Comparison of ENCODE assay signal across 29 cellular contexts in the genomic region with DNA sequence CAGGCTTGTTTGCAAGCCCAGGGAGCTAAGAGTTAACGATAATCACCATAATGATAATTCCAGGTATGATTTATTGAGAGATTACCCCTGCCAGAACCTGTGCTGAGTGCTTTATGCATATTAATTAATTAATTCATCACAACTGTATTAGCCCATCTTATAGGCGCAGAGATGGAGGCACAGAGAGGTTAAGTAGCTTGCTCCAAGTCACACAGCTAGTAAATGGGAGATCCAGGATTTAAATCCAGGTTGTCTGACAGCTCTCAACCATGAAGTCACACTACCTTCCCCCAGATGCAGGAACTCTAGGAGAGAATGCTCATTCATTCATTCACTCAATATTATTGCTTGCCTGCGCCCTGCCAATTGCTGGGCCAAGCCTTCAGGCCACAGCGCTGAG.
"Had no signal": no experiment of that assay in that cellular context is flagged by ENCODE, and none has a peak within 500 bp of the region (broad histone marks: within the 10 kb centered on the region; RNA-seq: fewer than 3 reads in every experiment).

No MANE protein-coding gene starts in this region.

- H3K4me3 Mint-ChIP-seq: immature natural killer cell; naive thymus-derived CD8-positive, alpha-beta T cell; nephron; neural crest cell; stimulated activated naive B cell treated with anti-CD40 and anti-IgM and Interleukin-4, amounts not matched to agents 10 μg/mL and 1 μg/mL and 100 μg/mL, for 72 hours; stimulated activated naive CD8-positive, alpha-beta T cell treated with anti-CD3 and anti-CD28 coated beads, Interleukin-15, Interleukin-2, amounts not matched to agents 100 ng/mL and 50 ng/mL, for 24 hours; type B pancreatic cell had no signal

- ATAC-seq: left colon; left lung; lower lobe of right lung; naive thymus-derived CD8-positive, alpha-beta T cell; pancreas; right cardiac atrium; stimulated activated naive B cell treated with anti-CD40 and anti-IgM and Interleukin-4, amounts not matched to agents 10 μg/mL and 1 μg/mL and 100 μg/mL, for 72 hours had no signal

- H3K27ac Mint-ChIP-seq: immature natural killer cell; naive thymus-derived CD8-positive, alpha-beta T cell; nephron; stimulated activated naive B cell treated with anti-CD40 and anti-IgM and Interleukin-4, amounts not matched to agents 10 μg/mL and 1 μg/mL and 100 μg/mL, for 72 hours; stimulated activated naive CD8-positive, alpha-beta T cell treated with anti-CD3 and anti-CD28 coated beads, Interleukin-15, Interleukin-2, amounts not matched to agents 100 ng/mL and 50 ng/mL, for 24 hours; type B pancreatic cell had no signal

- H3K27me3 ChIP-seq: neutrophil, pancreas, uterus had no signal

- H3K9me3 ChIP-seq: left lung, lower lobe of right lung, neutrophil, pancreas, prostate gland, suprapubic skin, thoracic aorta, tibial nerve, uterus had no signal

- H3K4me3 ChIP-seq: left lung, lower lobe of right lung, pancreas, prostate gland, skin epidermis, suprapubic skin, thoracic aorta, tibial nerve, uterus had no signal

- H3K36me3 Mint-ChIP-seq: immature natural killer cell; naive thymus-derived CD8-positive, alpha-beta T cell; stimulated activated naive B cell treated with anti-CD40 and anti-IgM and Interleukin-4, amounts not matched to agents 10 μg/mL and 1 μg/mL and 100 μg/mL, for 72 hours; type B pancreatic cell had no signal

- H3K9me3 Mint-ChIP-seq: immature natural killer cell; naive thymus-derived CD8-positive, alpha-beta T cell; nephron; stimulated activated naive CD8-positive, alpha-beta T cell treated with anti-CD3 and anti-CD28 coated beads, Interleukin-15, Interleukin-2, amounts not matched to agents 100 ng/mL and 50 ng/mL, for 24 hours; type B pancreatic cell had no signal

- H3K4me1 Mint-ChIP-seq: immature natural killer cell; naive thymus-derived CD8-positive, alpha-beta T cell; stimulated activated naive B cell treated with anti-CD40 and anti-IgM and Interleukin-4, amounts not matched to agents 10 μg/mL and 1 μg/mL and 100 μg/mL, for 72 hours had no signal

- H3K27ac ChIP-seq: left lung, lower lobe of right lung, neutrophil, pancreas, prostate gland, skin epidermis, suprapubic skin, tibial nerve, uterus had no signal

- H3K4me1 ChIP-seq: left lung, lower lobe of right lung, pancreas, prostate gland, uterus had no signal

- DNase-seq: hypothalamus; immature natural killer cell; kidney; left colon; left lung; lower lobe of right lung; mammary epithelial cell; mesenchymal stem cell; naive thymus-derived CD8-positive, alpha-beta T cell; occipital lobe; pancreas; retina; right cardiac atrium; stimulated activated CD4-positive, alpha-beta T cell treated with anti-CD3 and anti-CD28 coated beads, Interleukin-12 subunit alpha, Interleukin-12 subunit beta, amount 100 ng/mL, for 4 hours; stimulated activated CD4-positive, alpha-beta T cell treated with anti-CD3 and anti-CD28 coated beads, Interleukin-15, amount 100 ng/mL, for 24 hours; stimulated activated CD4-positive, alpha-beta T cell treated with anti-CD3 and anti-CD28 coated beads, Interleukin-2, amount 100 ng/mL, for 24 hours; stimulated activated CD4-positive, alpha-beta T cell treated with anti-CD3 and anti-CD28 coated beads, Interleukin-4, amount 100 ng/mL, for 1 hour; stimulated activated naive B cell treated with anti-CD40 and anti-IgM and Interleukin-4, amounts not matched to agents 10 μg/mL and 1 μg/mL and 100 μg/mL, for 72 hours; uterus had no signal

- H3K36me3 ChIP-seq: left lung, lower lobe of right lung, neutrophil, pancreas, prostate gland, suprapubic skin, thoracic aorta, tibial nerve, uterus had no signal
